Comparison of ENCODE assay signal across 1 cellular context in genomic region chr5:72302171-72302570, GRCh38.
TF ChIP-seq lines count a peak whose summit lies in the region.

No MANE protein-coding gene starts in this region.

TF ChIP-seq in GM12878, 131 proteins besides CTCF, POLR2A, EP300 and RAD21:
- TF ChIP-seq ZNF687 (IDR thresholded peaks at IDR 0.05) (no peak), REST (IDR thresholded peaks at IDR 0.05; ENCODE audit: low read depth, low read length) (no peak), TCF3 (IDR thresholded peaks at IDR 0.05; ENCODE audit: borderline replicate concordance, insufficient read depth, low read depth, low read length) (no peak), CBFB (IDR thresholded peaks at IDR 0.05; ENCODE audit: low read depth) (no peak)
